ENCODE assay signal across 2 cellular contexts in genomic region chr10:61825001-61825400, GRCh38.
TF ChIP-seq lines count a peak whose summit lies in the region.

No MANE protein-coding gene starts in this region.

TF ChIP-seq in GM23338, 12 proteins besides CTCF, POLR2A, EP300 and RAD21:
- TF ChIP-seq ZNF462 (CRISPR knock-in tag; IDR thresholded peaks at IDR 0.05) (no peak), STAT1 (IDR thresholded peaks at IDR 0.05; ENCODE audit: unreplicated experiment) (no peak), EZH2 (IDR thresholded peaks at IDR 0.05; ENCODE audit: low read depth, unreplicated experiment) (no peak), ETS1 (IDR thresholded peaks at IDR 0.05) (no peak), POLR2AphosphoS5 (IDR thresholded peaks at IDR 0.05; ENCODE audit: low read depth) (no peak)

TF ChIP-seq in HEK293, 187 proteins besides CTCF, POLR2A, EP300 and RAD21 (continued from another document):
- TF ChIP-seq ZBTB17 (tag by site-specific recombination; IDR thresholded peaks at IDR 0.05) = peak; percentile 70
- no peak for TF ChIP-seq ZNF776 (tag by site-specific recombination; IDR thresholded peaks at IDR 0.05; ENCODE audit: borderline replicate concordance)
- no peak for TF ChIP-seq ZSCAN23 (tag by site-specific recombination; IDR thresholded peaks at IDR 0.05)
- no peak for TF ChIP-seq ZFHX2 (tag by site-specific recombination; conservative IDR thresholded peaks at IDR 0.05)
